ENCODE assay signal across 1 cellular context in the genomic region with DNA sequence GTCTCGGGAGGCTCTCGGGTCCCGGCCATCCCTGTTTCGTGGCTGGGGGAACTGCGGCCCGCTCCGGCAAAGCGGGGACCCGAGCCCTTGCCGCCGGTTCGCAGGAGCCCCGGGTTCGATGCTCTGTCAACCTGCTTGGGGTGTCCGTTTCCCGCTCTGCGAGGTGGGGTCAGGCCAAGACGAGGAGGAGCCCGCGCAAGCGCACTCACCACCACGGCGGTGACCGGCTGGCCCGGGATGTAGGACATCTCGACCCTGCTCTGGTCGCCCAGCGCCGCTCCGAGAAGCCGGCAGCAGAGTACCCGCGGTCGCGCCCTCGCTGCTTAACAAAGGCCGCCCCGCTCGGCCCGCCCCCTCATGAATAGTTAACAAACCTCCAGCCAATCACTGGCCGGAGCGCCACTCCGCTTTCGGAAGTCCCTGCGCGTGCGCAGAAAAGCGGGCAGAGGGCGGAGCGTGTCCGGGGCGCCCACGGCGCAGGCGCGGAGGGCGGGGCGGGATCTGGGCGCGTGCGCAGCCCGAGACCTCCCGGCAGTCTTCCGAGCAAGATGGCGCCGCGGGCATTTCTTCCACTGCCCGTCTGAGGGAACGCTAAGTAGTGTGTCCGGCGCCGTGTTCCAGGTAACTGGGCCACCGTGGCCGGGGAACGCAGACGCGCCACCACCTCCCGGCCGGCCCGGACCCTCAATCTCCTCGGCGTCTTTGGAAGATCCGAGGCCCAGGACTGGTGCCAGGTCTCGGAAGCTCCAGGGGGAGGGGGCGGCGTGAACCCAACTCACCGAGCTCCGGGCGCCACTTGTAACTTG.
A peak's percentile ranks its signal among the peaks of the same experiment; 100 is the strongest.
TF ChIP-seq lines count a peak whose summit lies in the region.

A gene (plus strand): TSS at position 534 of the 806 bp plus-strand sequence. CDS start 335 bp downstream, outside the sequence.
A gene with protein sequence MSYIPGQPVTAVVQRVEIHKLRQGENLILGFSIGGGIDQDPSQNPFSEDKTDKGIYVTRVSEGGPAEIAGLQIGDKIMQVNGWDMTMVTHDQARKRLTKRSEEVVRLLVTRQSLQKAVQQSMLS (minus strand): TSS at position 300 of the 806 bp plus-strand sequence. CDS start 52 bp downstream, at position 248.

TF ChIP-seq in GM12878, 131 proteins besides CTCF, POLR2A, EP300 and RAD21 (continued from another document and continues in another):
- TF ChIP-seq, protein P1, sequence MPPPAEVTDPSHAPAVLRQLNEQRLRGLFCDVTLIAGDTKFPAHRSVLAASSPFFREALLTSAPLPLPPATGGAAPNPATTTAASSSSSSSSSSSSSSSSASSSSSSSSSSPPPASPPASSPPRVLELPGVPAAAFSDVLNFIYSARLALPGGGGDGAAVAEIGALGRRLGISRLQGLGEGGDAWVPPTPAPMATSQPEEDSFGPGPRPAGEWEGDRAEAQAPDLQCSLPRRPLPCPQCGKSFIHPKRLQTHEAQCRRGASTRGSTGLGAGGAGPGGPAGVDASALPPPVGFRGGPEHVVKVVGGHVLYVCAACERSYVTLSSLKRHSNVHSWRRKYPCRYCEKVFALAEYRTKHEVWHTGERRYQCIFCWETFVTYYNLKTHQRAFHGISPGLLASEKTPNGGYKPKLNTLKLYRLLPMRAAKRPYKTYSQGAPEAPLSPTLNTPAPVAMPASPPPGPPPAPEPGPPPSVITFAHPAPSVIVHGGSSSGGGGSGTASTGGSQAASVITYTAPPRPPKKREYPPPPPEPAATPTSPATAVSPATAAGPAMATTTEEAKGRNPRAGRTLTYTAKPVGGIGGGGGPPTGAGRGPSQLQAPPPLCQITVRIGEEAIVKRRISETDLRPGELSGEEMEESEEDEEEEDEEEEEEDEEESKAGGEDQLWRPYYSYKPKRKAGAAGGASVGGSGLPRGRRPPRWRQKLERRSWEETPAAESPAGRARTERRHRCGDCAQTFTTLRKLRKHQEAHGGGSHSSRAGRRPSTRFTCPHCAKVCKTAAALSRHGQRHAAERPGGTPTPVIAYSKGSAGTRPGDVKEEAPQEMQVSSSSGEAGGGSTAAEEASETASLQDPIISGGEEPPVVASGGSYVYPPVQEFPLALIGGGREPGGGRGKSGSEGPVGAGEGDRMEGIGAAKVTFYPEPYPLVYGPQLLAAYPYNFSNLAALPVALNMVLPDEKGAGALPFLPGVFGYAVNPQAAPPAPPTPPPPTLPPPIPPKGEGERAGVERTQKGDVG (CRISPR knock-in tag; IDR thresholded peaks at IDR 0.05), result no peak
- TF ChIP-seq TCF12 (IDR thresholded peaks at IDR 0.05; ENCODE audit: low read depth, low read length) (no peak; the same call in 1 of the 2 replicates), CEBPB (IDR thresholded peaks at IDR 0.05; ENCODE audit: borderline replicate concordance in 1 of 2, low read depth in 2 of 2, low read length in 2 of 2) (no peak), TBL1XR1 (IDR thresholded peaks at IDR 0.05; ENCODE audit: low read depth, low read length) (no peak), CBX5 (IDR thresholded peaks at IDR 0.05; ENCODE audit: low read depth) (no peak), ATF7 (IDR thresholded peaks at IDR 0.05; ENCODE audit: low read depth) (no peak), POU2F2 (IDR thresholded peaks at IDR 0.05; ENCODE audit: borderline replicate concordance, low read depth, low read length) (peak; percentile 82; the same call in 2 of the 3 replicates), IKZF2 (IDR thresholded peaks at IDR 0.05) (no peak), FOS (IDR thresholded peaks at IDR 0.05; ENCODE audit: borderline replicate concordance, extremely low read depth, insufficient read length) (no peak), NFIC (IDR thresholded peaks at IDR 0.05; ENCODE audit: low read depth, low read length) (no peak), CHD2 (IDR thresholded peaks at IDR 0.05; ENCODE audit: borderline replicate concordance, low read depth, low read length) (peak; percentile 43; the same call in 1 of the 2 replicates), PML (IDR thresholded peaks at IDR 0.05; ENCODE audit: low read length) (peak; percentile 73), SMC3 (IDR thresholded peaks at IDR 0.05; ENCODE audit: borderline replicate concordance, low read length) (no peak), IKZF1 (conservative IDR thresholded peaks at IDR 0.05) (peak; percentile 100), FOXK2 (IDR thresholded peaks at IDR 0.05) (no peak), ZNF622 (IDR thresholded peaks at IDR 0.05) (no peak), BMI1 (IDR thresholded peaks at IDR 0.05; ENCODE audit: borderline replicate concordance) (no peak), ZNF24 (IDR thresholded peaks at IDR 0.05) (no peak), LARP7 (IDR thresholded peaks at IDR 0.05) (peak; percentile 53; the same call in 1 of the 2 replicates), CREM (IDR thresholded peaks at IDR 0.05; ENCODE audit: low read depth) (no peak), IRF4 (IDR thresholded peaks at IDR 0.05; ENCODE audit: low read depth, low read length) (no peak), KDM1A (IDR thresholded peaks at IDR 0.05; ENCODE audit: borderline replicate concordance) (no peak), BHLHE40 (IDR thresholded peaks at IDR 0.05; ENCODE audit: borderline replicate concordance in 1 of 2, low read depth in 2 of 2, low read length in 1 of 2) (peak in 1 of 2 experiments; percentile 67; a peak in 2 of 4 replicates), ZNF217 (IDR thresholded peaks at IDR 0.05) (no peak), NFXL1 (IDR thresholded peaks at IDR 0.05; ENCODE audit: borderline replicate concordance) (no peak), BACH1 (IDR thresholded peaks at IDR 0.05; ENCODE audit: borderline replicate concordance) (peak; percentile 31; the same call in 1 of the 2 replicates)
- TF ChIP-seq, protein P2, sequence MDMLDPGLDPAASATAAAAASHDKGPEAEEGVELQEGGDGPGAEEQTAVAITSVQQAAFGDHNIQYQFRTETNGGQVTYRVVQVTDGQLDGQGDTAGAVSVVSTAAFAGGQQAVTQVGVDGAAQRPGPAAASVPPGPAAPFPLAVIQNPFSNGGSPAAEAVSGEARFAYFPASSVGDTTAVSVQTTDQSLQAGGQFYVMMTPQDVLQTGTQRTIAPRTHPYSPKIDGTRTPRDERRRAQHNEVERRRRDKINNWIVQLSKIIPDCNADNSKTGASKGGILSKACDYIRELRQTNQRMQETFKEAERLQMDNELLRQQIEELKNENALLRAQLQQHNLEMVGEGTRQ (IDR thresholded peaks at IDR 0.05; ENCODE audit: borderline replicate concordance, low read depth, low read length), result no peak
- TF ChIP-seq, protein P3, sequence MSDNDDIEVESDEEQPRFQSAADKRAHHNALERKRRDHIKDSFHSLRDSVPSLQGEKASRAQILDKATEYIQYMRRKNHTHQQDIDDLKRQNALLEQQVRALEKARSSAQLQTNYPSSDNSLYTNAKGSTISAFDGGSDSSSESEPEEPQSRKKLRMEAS (IDR thresholded peaks at IDR 0.05; ENCODE audit: low read depth, low read length), result no peak
- TF ChIP-seq, protein P4, sequence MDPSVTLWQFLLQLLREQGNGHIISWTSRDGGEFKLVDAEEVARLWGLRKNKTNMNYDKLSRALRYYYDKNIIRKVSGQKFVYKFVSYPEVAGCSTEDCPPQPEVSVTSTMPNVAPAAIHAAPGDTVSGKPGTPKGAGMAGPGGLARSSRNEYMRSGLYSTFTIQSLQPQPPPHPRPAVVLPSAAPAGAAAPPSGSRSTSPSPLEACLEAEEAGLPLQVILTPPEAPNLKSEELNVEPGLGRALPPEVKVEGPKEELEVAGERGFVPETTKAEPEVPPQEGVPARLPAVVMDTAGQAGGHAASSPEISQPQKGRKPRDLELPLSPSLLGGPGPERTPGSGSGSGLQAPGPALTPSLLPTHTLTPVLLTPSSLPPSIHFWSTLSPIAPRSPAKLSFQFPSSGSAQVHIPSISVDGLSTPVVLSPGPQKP (IDR thresholded peaks at IDR 0.05; ENCODE audit: low read depth, low read length), result no peak
- TF ChIP-seq, protein P5, sequence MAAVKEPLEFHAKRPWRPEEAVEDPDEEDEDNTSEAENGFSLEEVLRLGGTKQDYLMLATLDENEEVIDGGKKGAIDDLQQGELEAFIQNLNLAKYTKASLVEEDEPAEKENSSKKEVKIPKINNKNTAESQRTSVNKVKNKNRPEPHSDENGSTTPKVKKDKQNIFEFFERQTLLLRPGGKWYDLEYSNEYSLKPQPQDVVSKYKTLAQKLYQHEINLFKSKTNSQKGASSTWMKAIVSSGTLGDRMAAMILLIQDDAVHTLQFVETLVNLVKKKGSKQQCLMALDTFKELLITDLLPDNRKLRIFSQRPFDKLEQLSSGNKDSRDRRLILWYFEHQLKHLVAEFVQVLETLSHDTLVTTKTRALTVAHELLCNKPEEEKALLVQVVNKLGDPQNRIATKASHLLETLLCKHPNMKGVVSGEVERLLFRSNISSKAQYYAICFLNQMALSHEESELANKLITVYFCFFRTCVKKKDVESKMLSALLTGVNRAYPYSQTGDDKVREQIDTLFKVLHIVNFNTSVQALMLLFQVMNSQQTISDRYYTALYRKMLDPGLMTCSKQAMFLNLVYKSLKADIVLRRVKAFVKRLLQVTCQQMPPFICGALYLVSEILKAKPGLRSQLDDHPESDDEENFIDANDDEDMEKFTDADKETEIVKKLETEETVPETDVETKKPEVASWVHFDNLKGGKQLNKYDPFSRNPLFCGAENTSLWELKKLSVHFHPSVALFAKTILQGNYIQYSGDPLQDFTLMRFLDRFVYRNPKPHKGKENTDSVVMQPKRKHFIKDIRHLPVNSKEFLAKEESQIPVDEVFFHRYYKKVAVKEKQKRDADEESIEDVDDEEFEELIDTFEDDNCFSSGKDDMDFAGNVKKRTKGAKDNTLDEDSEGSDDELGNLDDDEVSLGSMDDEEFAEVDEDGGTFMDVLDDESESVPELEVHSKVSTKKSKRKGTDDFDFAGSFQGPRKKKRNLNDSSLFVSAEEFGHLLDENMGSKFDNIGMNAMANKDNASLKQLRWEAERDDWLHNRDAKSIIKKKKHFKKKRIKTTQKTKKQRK (IDR thresholded peaks at IDR 0.05; ENCODE audit: low read depth, low read length), result no peak
- TF ChIP-seq, protein P6, sequence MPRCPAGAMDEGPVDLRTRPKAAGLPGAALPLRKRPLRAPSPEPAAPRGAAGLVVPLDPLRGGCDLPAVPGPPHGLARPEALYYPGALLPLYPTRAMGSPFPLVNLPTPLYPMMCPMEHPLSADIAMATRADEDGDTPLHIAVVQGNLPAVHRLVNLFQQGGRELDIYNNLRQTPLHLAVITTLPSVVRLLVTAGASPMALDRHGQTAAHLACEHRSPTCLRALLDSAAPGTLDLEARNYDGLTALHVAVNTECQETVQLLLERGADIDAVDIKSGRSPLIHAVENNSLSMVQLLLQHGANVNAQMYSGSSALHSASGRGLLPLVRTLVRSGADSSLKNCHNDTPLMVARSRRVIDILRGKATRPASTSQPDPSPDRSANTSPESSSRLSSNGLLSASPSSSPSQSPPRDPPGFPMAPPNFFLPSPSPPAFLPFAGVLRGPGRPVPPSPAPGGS (IDR thresholded peaks at IDR 0.05; ENCODE audit: borderline replicate concordance, insufficient read depth, low read depth, low read length, poor library complexity, severe bottlenecking), result peak; percentile 8
- TF ChIP-seq, protein P7, sequence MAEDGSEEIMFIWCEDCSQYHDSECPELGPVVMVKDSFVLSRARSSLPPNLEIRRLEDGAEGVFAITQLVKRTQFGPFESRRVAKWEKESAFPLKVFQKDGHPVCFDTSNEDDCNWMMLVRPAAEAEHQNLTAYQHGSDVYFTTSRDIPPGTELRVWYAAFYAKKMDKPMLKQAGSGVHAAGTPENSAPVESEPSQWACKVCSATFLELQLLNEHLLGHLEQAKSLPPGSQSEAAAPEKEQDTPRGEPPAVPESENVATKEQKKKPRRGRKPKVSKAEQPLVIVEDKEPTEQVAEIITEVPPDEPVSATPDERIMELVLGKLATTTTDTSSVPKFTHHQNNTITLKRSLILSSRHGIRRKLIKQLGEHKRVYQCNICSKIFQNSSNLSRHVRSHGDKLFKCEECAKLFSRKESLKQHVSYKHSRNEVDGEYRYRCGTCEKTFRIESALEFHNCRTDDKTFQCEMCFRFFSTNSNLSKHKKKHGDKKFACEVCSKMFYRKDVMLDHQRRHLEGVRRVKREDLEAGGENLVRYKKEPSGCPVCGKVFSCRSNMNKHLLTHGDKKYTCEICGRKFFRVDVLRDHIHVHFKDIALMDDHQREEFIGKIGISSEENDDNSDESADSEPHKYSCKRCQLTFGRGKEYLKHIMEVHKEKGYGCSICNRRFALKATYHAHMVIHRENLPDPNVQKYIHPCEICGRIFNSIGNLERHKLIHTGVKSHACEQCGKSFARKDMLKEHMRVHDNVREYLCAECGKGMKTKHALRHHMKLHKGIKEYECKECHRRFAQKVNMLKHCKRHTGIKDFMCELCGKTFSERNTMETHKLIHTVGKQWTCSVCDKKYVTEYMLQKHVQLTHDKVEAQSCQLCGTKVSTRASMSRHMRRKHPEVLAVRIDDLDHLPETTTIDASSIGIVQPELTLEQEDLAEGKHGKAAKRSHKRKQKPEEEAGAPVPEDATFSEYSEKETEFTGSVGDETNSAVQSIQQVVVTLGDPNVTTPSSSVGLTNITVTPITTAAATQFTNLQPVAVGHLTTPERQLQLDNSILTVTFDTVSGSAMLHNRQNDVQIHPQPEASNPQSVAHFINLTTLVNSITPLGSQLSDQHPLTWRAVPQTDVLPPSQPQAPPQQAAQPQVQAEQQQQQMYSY (CRISPR knock-in tag; IDR thresholded peaks at IDR 0.05), result no peak
- TF ChIP-seq, protein P8, sequence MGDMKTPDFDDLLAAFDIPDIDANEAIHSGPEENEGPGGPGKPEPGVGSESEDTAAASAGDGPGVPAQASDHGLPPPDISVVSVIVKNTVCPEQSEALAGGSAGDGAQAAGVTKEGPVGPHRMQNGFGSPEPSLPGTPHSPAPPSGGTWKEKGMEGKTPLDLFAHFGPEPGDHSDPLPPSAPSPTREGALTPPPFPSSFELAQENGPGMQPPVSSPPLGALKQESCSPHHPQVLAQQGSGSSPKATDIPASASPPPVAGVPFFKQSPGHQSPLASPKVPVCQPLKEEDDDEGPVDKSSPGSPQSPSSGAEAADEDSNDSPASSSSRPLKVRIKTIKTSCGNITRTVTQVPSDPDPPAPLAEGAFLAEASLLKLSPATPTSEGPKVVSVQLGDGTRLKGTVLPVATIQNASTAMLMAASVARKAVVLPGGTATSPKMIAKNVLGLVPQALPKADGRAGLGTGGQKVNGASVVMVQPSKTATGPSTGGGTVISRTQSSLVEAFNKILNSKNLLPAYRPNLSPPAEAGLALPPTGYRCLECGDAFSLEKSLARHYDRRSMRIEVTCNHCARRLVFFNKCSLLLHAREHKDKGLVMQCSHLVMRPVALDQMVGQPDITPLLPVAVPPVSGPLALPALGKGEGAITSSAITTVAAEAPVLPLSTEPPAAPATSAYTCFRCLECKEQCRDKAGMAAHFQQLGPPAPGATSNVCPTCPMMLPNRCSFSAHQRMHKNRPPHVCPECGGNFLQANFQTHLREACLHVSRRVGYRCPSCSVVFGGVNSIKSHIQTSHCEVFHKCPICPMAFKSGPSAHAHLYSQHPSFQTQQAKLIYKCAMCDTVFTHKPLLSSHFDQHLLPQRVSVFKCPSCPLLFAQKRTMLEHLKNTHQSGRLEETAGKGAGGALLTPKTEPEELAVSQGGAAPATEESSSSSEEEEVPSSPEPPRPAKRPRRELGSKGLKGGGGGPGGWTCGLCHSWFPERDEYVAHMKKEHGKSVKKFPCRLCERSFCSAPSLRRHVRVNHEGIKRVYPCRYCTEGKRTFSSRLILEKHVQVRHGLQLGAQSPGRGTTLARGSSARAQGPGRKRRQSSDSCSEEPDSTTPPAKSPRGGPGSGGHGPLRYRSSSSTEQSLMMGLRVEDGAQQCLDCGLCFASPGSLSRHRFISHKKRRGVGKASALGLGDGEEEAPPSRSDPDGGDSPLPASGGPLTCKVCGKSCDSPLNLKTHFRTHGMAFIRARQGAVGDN (IDR thresholded peaks at IDR 0.05), result peak; percentile 60
- TF ChIP-seq, protein P9, sequence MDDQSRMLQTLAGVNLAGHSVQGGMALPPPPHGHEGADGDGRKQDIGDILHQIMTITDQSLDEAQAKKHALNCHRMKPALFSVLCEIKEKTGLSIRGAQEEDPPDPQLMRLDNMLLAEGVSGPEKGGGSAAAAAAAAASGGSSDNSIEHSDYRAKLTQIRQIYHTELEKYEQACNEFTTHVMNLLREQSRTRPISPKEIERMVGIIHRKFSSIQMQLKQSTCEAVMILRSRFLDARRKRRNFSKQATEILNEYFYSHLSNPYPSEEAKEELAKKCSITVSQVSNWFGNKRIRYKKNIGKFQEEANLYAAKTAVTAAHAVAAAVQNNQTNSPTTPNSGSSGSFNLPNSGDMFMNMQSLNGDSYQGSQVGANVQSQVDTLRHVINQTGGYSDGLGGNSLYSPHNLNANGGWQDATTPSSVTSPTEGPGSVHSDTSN (IDR thresholded peaks at IDR 0.05; ENCODE audit: insufficient replicate concordance, low read depth, low read length), result no peak
